1 cellular context compared by ENCODE assay signal in the genomic region with DNA sequence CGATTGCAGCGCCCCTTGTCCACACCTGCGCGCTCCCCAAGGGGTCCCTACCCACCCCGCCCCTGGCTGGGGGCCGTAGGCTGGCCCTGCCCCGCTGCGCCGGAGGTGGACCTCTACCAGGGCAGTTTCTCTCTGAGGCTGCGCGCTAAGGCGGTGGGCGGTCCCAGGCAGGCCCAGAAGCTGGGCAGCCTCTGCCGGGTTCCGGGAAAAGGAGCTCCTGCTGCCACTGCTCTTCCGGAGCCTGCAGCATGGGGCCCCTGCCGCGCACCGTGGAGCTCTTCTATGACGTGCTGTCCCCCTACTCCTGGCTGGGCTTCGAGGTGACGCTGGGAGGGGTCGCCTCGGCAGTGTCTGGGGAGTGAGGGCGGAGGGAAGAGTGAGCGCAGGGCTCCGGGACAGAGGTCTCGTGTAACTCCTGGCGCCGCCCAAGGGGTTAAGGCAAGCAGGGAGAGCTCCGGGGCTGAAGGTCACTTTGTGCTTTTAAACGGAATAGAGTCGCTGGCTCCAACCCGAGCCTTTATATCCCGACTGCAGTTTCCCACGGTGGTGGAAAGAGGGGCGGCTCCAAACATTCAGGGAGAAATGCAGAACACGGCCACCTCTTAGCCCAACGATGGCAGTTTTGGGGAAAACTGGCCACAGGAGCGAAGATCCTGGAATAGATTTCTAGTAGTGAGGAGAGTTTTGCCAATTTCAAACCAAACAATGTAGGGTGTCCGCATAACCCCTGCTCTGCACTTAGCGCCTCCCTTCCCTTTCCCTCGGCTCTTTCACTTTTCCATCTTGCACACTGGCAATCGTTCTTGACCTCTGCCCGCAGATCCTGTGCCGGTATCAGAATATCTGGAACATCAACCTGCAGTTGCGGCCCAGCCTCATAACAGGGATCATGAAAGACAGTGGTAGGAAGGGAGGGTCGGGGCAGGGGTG.
A peak's percentile ranks its signal among the peaks of the same experiment; 100 is the strongest.
TF ChIP-seq lines count a peak whose summit lies in the region.

A gene (plus strand): TSS at position 176 of the 930 bp plus-strand sequence. CDS start 73 bp downstream, at position 249.

TF ChIP-seq in K562, 482 proteins besides CTCF, POLR2A, EP300 and RAD21 (continued from another document and continues in another):
- peak; percentile 91 for TF ChIP-seq RBBP5 (IDR thresholded peaks at IDR 0.05; ENCODE audit: borderline replicate concordance, insufficient read depth, low read length, poor library complexity, severe bottlenecking)
- TF ChIP-seq HIVEP1 (CRISPR knock-in tag; IDR thresholded peaks at IDR 0.05): peak; percentile 11; the same call in 1 of the 2 replicates
- TF ChIP-seq ZNF274 (IDR thresholded peaks at IDR 0.05; ENCODE audit: borderline replicate concordance, low read depth, low read length): no peak
- TF ChIP-seq NR2C1 (IDR thresholded peaks at IDR 0.05): no peak; the same call in 1 of the 2 replicates
- TF ChIP-seq NR2C1 (tag; IDR thresholded peaks at IDR 0.05): peak; percentile 53
- TF ChIP-seq POLR2H (tag; IDR thresholded peaks at IDR 0.05; ENCODE audit: low read depth): peak; percentile 91
- peak; percentile 90 for TF ChIP-seq CHD1 (IDR thresholded peaks at IDR 0.05; ENCODE audit: low read length)
- TF ChIP-seq TRIM24 (IDR thresholded peaks at IDR 0.05): peak in 1 of 2 experiments; percentile 28; a peak in 1 of 4 replicates
- no peak for TF ChIP-seq KHSRP (IDR thresholded peaks at IDR 0.05)
- TF ChIP-seq NR4A1 (CRISPR knock-in tag; IDR thresholded peaks at IDR 0.05): no peak
- 0 out of 2 replicates have a peak, but pooled peaks have one; percentile 34 for TF ChIP-seq NR4A1 (tag; IDR thresholded peaks at IDR 0.05)
- TF ChIP-seq GATA2 (CRISPR knock-in tag; IDR thresholded peaks at IDR 0.05): no peak
- TF ChIP-seq SAP30 (IDR thresholded peaks at IDR 0.05; ENCODE audit: borderline replicate concordance, insufficient read depth, low read depth, low read length, poor library complexity, severe bottlenecking): peak; percentile 87
- TF ChIP-seq SMAD1 (IDR thresholded peaks at IDR 0.05; ENCODE audit: low read depth, low read length, partially characterized antibody): peak; percentile 69
- peak; percentile 25 for TF ChIP-seq HNRNPLL (IDR thresholded peaks at IDR 0.05; ENCODE audit: low read depth, low read length, poor library complexity, severe bottlenecking)
- TF ChIP-seq SMAD3 (CRISPR knock-in tag; conservative IDR thresholded peaks at IDR 0.05): peak; percentile 77; the same call in 1 of the 2 replicates
- TF ChIP-seq ZNF146 (CRISPR knock-in tag; IDR thresholded peaks at IDR 0.05; ENCODE audit: unreplicated experiment): no peak
- peak; percentile 98 for TF ChIP-seq RBFOX2 (IDR thresholded peaks at IDR 0.05; ENCODE audit: low read depth, low read length)
- TF ChIP-seq, protein P1, sequence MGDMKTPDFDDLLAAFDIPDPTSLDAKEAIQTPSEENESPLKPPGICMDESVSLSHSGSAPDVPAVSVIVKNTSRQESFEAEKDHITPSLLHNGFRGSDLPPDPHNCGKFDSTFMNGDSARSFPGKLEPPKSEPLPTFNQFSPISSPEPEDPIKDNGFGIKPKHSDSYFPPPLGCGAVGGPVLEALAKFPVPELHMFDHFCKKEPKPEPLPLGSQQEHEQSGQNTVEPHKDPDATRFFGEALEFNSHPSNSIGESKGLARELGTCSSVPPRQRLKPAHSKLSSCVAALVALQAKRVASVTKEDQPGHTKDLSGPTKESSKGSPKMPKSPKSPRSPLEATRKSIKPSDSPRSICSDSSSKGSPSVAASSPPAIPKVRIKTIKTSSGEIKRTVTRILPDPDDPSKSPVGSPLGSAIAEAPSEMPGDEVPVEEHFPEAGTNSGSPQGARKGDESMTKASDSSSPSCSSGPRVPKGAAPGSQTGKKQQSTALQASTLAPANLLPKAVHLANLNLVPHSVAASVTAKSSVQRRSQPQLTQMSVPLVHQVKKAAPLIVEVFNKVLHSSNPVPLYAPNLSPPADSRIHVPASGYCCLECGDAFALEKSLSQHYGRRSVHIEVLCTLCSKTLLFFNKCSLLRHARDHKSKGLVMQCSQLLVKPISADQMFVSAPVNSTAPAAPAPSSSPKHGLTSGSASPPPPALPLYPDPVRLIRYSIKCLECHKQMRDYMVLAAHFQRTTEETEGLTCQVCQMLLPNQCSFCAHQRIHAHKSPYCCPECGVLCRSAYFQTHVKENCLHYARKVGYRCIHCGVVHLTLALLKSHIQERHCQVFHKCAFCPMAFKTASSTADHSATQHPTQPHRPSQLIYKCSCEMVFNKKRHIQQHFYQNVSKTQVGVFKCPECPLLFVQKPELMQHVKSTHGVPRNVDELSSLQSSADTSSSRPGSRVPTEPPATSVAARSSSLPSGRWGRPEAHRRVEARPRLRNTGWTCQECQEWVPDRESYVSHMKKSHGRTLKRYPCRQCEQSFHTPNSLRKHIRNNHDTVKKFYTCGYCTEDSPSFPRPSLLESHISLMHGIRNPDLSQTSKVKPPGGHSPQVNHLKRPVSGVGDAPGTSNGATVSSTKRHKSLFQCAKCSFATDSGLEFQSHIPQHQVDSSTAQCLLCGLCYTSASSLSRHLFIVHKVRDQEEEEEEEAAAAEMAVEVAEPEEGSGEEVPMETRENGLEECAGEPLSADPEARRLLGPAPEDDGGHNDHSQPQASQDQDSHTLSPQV (IDR thresholded peaks at IDR 0.05): peak; percentile 55; the same call in 1 of the 2 replicates
- no peak for TF ChIP-seq FOXM1 (IDR thresholded peaks at IDR 0.05; ENCODE audit: low read depth)
- TF ChIP-seq FOXM1 (CRISPR knock-in tag; IDR thresholded peaks at IDR 0.05; ENCODE audit: low read depth): 0 out of 2 replicates have a peak, but pooled peaks have one; percentile 64
- TF ChIP-seq ETV5 (CRISPR knock-in tag; IDR thresholded peaks at IDR 0.05; ENCODE audit: low read depth): peak; percentile 84
- peak in 1 of 2 experiments; percentile 68; a peak in 2 of 4 replicates for TF ChIP-seq FOXA3 (CRISPR knock-in tag; conservative IDR thresholded peaks at IDR 0.05 in 1 of 2, IDR thresholded peaks at IDR 0.05 in 1 of 2)
- no peak for TF ChIP-seq ZNF41 (CRISPR knock-in tag; conservative IDR thresholded peaks at IDR 0.05)
- TF ChIP-seq MYC (IDR thresholded peaks at IDR 0.05; ENCODE audit: low read depth, low read length): peak; percentile 82
- no peak; the same call in 1 of the 2 replicates for TF ChIP-seq MYC (CRISPR knock-in tag; IDR thresholded peaks at IDR 0.05; ENCODE audit: borderline replicate concordance, low read depth)
- TF ChIP-seq NFIC (IDR thresholded peaks at IDR 0.05): peak; percentile 60
- 0 out of 2 replicates have a peak, but pooled peaks have one; percentile 29 for TF ChIP-seq SRSF3 (IDR thresholded peaks at IDR 0.05; ENCODE audit: insufficient read depth, low read length)
- TF ChIP-seq RB1 (IDR thresholded peaks at IDR 0.05; ENCODE audit: low read depth): peak; percentile 80
- peak; percentile 40; the same call in 1 of the 2 replicates for TF ChIP-seq MXI1 (IDR thresholded peaks at IDR 0.05; ENCODE audit: low read depth, low read length)
- TF ChIP-seq HDAC3 (IDR thresholded peaks at IDR 0.05; ENCODE audit: borderline replicate concordance, partially characterized antibody): no peak
- TF ChIP-seq FOXJ2 (tag; IDR thresholded peaks at IDR 0.05): peak; percentile 77; the same call in 1 of the 2 replicates
- TF ChIP-seq, protein P2, sequence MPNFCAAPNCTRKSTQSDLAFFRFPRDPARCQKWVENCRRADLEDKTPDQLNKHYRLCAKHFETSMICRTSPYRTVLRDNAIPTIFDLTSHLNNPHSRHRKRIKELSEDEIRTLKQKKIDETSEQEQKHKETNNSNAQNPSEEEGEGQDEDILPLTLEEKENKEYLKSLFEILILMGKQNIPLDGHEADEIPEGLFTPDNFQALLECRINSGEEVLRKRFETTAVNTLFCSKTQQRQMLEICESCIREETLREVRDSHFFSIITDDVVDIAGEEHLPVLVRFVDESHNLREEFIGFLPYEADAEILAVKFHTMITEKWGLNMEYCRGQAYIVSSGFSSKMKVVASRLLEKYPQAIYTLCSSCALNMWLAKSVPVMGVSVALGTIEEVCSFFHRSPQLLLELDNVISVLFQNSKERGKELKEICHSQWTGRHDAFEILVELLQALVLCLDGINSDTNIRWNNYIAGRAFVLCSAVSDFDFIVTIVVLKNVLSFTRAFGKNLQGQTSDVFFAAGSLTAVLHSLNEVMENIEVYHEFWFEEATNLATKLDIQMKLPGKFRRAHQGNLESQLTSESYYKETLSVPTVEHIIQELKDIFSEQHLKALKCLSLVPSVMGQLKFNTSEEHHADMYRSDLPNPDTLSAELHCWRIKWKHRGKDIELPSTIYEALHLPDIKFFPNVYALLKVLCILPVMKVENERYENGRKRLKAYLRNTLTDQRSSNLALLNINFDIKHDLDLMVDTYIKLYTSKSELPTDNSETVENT (CRISPR knock-in tag; IDR thresholded peaks at IDR 0.05): peak; percentile 87
- TF ChIP-seq, protein P3, sequence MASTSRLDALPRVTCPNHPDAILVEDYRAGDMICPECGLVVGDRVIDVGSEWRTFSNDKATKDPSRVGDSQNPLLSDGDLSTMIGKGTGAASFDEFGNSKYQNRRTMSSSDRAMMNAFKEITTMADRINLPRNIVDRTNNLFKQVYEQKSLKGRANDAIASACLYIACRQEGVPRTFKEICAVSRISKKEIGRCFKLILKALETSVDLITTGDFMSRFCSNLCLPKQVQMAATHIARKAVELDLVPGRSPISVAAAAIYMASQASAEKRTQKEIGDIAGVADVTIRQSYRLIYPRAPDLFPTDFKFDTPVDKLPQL (IDR thresholded peaks at IDR 0.05; ENCODE audit: extremely low read depth, insufficient read length): peak; percentile 34
- TF ChIP-seq ZFX (CRISPR knock-in tag; IDR thresholded peaks at IDR 0.05): peak; percentile 94
- TF ChIP-seq, protein P4, sequence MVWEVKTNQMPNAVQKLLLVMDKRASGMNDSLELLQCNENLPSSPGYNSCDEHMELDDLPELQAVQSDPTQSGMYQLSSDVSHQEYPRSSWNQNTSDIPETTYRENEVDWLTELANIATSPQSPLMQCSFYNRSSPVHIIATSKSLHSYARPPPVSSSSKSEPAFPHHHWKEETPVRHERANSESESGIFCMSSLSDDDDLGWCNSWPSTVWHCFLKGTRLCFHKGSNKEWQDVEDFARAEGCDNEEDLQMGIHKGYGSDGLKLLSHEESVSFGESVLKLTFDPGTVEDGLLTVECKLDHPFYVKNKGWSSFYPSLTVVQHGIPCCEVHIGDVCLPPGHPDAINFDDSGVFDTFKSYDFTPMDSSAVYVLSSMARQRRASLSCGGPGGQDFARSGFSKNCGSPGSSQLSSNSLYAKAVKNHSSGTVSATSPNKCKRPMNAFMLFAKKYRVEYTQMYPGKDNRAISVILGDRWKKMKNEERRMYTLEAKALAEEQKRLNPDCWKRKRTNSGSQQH (CRISPR knock-in tag; IDR thresholded peaks at IDR 0.05): peak; percentile 85
- no peak for TF ChIP-seq BRD4 (IDR thresholded peaks at IDR 0.05)
- TF ChIP-seq, protein P5, sequence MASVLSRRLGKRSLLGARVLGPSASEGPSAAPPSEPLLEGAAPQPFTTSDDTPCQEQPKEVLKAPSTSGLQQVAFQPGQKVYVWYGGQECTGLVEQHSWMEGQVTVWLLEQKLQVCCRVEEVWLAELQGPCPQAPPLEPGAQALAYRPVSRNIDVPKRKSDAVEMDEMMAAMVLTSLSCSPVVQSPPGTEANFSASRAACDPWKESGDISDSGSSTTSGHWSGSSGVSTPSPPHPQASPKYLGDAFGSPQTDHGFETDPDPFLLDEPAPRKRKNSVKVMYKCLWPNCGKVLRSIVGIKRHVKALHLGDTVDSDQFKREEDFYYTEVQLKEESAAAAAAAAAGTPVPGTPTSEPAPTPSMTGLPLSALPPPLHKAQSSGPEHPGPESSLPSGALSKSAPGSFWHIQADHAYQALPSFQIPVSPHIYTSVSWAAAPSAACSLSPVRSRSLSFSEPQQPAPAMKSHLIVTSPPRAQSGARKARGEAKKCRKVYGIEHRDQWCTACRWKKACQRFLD (CRISPR knock-in tag; IDR thresholded peaks at IDR 0.05): peak; percentile 27; the same call in 1 of the 2 replicates
- TF ChIP-seq ZNF184 (CRISPR knock-in tag; IDR thresholded peaks at IDR 0.05): no peak
- TF ChIP-seq ZSCAN29 (IDR thresholded peaks at IDR 0.05): 0 out of 2 replicates have a peak, but pooled peaks have one; percentile 26
- no peak for TF ChIP-seq ZNF24 (IDR thresholded peaks at IDR 0.05)
- TF ChIP-seq, protein P6, sequence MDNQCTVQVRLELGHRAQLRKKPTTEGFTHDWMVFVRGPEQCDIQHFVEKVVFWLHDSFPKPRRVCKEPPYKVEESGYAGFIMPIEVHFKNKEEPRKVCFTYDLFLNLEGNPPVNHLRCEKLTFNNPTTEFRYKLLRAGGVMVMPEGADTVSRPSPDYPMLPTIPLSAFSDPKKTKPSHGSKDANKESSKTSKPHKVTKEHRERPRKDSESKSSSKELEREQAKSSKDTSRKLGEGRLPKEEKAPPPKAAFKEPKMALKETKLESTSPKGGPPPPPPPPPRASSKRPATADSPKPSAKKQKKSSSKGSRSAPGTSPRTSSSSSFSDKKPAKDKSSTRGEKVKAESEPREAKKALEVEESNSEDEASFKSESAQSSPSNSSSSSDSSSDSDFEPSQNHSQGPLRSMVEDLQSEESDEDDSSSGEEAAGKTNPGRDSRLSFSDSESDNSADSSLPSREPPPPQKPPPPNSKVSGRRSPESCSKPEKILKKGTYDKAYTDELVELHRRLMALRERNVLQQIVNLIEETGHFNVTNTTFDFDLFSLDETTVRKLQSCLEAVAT (IDR thresholded peaks at IDR 0.05): no peak
- TF ChIP-seq, protein P7, sequence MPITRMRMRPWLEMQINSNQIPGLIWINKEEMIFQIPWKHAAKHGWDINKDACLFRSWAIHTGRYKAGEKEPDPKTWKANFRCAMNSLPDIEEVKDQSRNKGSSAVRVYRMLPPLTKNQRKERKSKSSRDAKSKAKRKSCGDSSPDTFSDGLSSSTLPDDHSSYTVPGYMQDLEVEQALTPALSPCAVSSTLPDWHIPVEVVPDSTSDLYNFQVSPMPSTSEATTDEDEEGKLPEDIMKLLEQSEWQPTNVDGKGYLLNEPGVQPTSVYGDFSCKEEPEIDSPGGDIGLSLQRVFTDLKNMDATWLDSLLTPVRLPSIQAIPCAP (CRISPR knock-in tag; IDR thresholded peaks at IDR 0.05; ENCODE audit: borderline replicate concordance): no peak
- no peak for TF ChIP-seq PRPF4 (IDR thresholded peaks at IDR 0.05; ENCODE audit: insufficient read depth, low read depth, low read length, poor library complexity, severe bottlenecking)
- TF ChIP-seq HDAC1 (IDR thresholded peaks at IDR 0.05): peak in 1 of 2 experiments; percentile 92; a peak in 2 of 4 replicates
- TF ChIP-seq, protein P8, sequence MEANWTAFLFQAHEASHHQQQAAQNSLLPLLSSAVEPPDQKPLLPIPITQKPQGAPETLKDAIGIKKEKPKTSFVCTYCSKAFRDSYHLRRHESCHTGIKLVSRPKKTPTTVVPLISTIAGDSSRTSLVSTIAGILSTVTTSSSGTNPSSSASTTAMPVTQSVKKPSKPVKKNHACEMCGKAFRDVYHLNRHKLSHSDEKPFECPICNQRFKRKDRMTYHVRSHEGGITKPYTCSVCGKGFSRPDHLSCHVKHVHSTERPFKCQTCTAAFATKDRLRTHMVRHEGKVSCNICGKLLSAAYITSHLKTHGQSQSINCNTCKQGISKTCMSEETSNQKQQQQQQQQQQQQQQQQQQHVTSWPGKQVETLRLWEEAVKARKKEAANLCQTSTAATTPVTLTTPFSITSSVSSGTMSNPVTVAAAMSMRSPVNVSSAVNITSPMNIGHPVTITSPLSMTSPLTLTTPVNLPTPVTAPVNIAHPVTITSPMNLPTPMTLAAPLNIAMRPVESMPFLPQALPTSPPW (CRISPR knock-in tag; IDR thresholded peaks at IDR 0.05): peak; percentile 74
- TF ChIP-seq LCOR (CRISPR knock-in tag; IDR thresholded peaks at IDR 0.05): peak; percentile 66; the same call in 1 of the 2 replicates
